Comparison of ENCODE assay signal across 18 cellular contexts in the genomic region with DNA sequence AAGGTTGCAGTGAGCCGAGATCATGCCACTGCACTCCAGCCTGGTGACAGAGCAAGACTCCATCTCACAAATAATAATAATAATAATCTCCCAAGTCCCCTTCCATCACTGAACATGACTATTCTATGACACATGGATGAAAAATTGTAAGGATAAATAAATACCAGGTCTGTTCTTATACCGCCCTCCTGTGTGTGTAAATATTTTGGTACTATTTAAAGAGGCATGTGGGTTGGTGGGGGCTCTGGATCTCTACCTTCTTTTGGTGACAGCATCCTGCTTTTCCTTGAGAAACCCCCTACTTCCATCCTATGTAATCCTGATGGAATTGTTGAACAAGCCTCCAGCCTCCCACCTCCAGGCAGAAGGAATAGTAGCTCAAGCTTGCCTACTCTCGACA.
"Had no signal": no experiment of that assay in that cellular context is flagged by ENCODE, and none has a peak within 500 bp of the region (broad histone marks: within the 10 kb centered on the region; RNA-seq: fewer than 3 reads in every experiment).

No MANE protein-coding gene starts in this region.

- H3K4me3 ChIP-seq: MG63 had no signal

- DNase-seq: Karpas-422, KG1, MG63, NCI-H1092 treated with DMSO at 0.1 percent for 48 hours, NCI-H1436, NCI-H187, NCI-H2029, NCI-H2081 treated with DMSO at 0.1 percent for 48 hours, NCI-H2171, NCI-H226, NCI-H446, NCI-H510A, NCI-H524 treated with DMSO at 0.1 percent for 48 hours, NCI-H774, SHP77, SK-N-SH, SW 1271, T-cell had no signal

- H3K36me3 ChIP-seq: MG63 had no signal

- H3K9me3 ChIP-seq: SK-N-SH had no signal

- ATAC-seq: T-cell had no signal

- H3K9ac ChIP-seq: SK-N-SH had no signal

- H3K27me3 ChIP-seq: MG63 had no signal
